ENCODE assay signal across 22 cellular contexts in the genomic region with DNA sequence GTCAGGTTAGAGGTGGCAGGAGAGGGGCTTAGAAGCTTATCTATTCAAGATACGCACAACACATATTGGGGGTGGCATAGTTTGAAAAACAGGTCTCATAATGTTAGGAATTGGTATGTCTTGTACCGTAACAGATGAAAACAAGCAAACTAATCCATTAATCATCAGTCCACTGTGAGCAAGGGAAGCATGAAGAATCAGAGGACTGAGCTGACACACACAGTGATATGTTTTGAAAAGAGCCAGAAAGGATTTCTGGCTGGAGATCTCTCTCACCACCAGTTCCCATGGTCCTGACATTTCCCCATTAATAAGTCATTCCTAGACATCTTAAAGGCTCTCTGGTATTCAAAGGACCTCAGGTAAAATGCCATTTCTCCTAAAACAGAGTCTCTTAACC.
"Had no signal": no experiment of that assay in that cellular context is flagged by ENCODE, and none has a peak within 500 bp of the region (broad histone marks: within the 10 kb centered on the region; RNA-seq: fewer than 3 reads in every experiment).

No MANE protein-coding gene starts in this region.

- DNase-seq: activated CD4-positive, alpha-beta memory T cell treated with anti-CD3 and anti-CD28 coated beads for 36 hours; activated CD4-positive, alpha-beta T cell treated with anti-CD3 and anti-CD28 coated beads, Interleukin-2, amount 10 ng/mL, durations not matched to agents 7 days and 5 days; activated CD4-positive, CD25-positive, alpha-beta regulatory T cell; activated CD8-positive, alpha-beta memory T cell treated with anti-CD3 and anti-CD28 coated beads for 24 hours; activated effector memory CD4-positive, alpha-beta T cell treated with anti-CD3 and anti-CD28 coated beads, Interleukin-2, amount 50 U/mL, for 16 hours; activated naive CD4-positive, alpha-beta T cell treated with Interleukin-2 at 50 U/mL for 16 hours; activated T-cell treated with anti-CD3 and anti-CD28 coated beads, Interleukin-2, amount 50 U/mL, for 4 hours; central memory CD4-positive, alpha-beta T cell; MM.1S; NCI-H1105; NCI-H1436; NCI-H187; NCI-H2081; NCI-H446; NCI-H524; PC-3; SHP77 treated with DMSO at 0.1 percent for 48 hours; T-helper 17 cell; T-helper 9 cell had no signal

- H3K27ac ChIP-seq: breast epithelium, VCaP had no signal

- H3K4me1 ChIP-seq: breast epithelium had no signal

- H3K36me3 ChIP-seq: breast epithelium had no signal

- ATAC-seq: activated naive CD4-positive, alpha-beta T cell treated with anti-CD3 and anti-CD28 coated beads, Interleukin-2, amount 50 U/mL, for 72 hours; activated T-cell treated with anti-CD3 and anti-CD28 coated beads, Interleukin-2, amount 50 U/mL, for 4 hours; PC-3; T-helper 17 cell had no signal

- H3K4me3 ChIP-seq: breast epithelium had no signal

- H3K27me3 ChIP-seq: breast epithelium had no signal
